11 cellular contexts compared by ENCODE assay signal in genomic region chr5:138603521-138603920, GRCh38. TPM values are rescaled to one million over a fixed set of nuclear protein-coding genes. Genes with fewer than 3 reads are reported as not detected.
A peak's percentile ranks its signal among the peaks of the same experiment; 100 is the strongest.
DNase-seq lines count a peak whose midpoint lies in the region; ATAC-seq, FAIRE-seq and TF ChIP-seq lines count a peak whose summit lies in the region.
"Had no signal": no experiment of that assay in that cellular context is flagged by ENCODE, and none has a peak within 500 bp of the region (broad histone marks: within the 10 kb centered on the region; RNA-seq: fewer than 3 reads in every experiment).

No MANE protein-coding gene starts in this region.

- no peak overlapping the region for H3K4me3 ChIP-seq in WERI-Rb-1 (ENCODE audit: low read depth, low read length)
- H3K4me3 ChIP-seq: PC-9 had no signal

- intact Hi-C loops in posterior vena cava (cut with DNase I): no loop called here

- H3K36me3 ChIP-seq in WERI-Rb-1: no peaks in the 10 kb centered on the region

- H3K9me3 ChIP-seq in WERI-Rb-1 (ENCODE audit: severe bottlenecking): no peaks in the 10 kb centered on the region

- FAIRE-seq in GM12891 (lab: Jason Lieb, UNC) (peak; percentile 47), frontal cortex (lab: Jason Lieb, UNC) (no peak)

- TF ChIP-seq POLR2A in GM12891 (IDR thresholded peaks at IDR 0.05; ENCODE audit: low read depth, low read length): no peak

- no peak for TF ChIP-seq CTCF in WERI-Rb-1 (IDR thresholded peaks at IDR 0.05; ENCODE audit: low read depth, low read length)

- no peak overlapping the region for H3K27ac ChIP-seq in WERI-Rb-1
- H3K27ac ChIP-seq: PC-9 had no signal

- no peak for DNase-seq in GM12891 (ENCODE audit: insufficient read length, low spot score)
- peak; percentile 96 for DNase-seq in myocyte (ENCODE audit: low read depth)
- no peak for DNase-seq in SK-N-DZ (ENCODE audit: low spot score)
- no peak for DNase-seq in WERI-Rb-1
- no peak for DNase-seq in posterior vena cava (ENCODE audit: low spot score)
- DNase-seq in frontal cortex (ENCODE audit: low spot score in 2 of 2): no peak
- DNase-seq: activated CD8-positive, alpha-beta memory T cell treated with anti-CD3 and anti-CD28 coated beads, Interleukin-2, amount 50 U/mL, for 4 hours; effector memory CD4-positive, alpha-beta T cell; PC-9 had no signal

- peak; percentile 48 for ATAC-seq in GM21381 (IDR thresholded peaks at IDR 0.05; ENCODE audit: unreplicated experiment)
- peak; percentile 57 for ATAC-seq in SK-N-SH treated with all-trans-retinoic acid at 6 μM for 48 hours

- no peaks in the 10 kb centered on the region for H3K27me3 ChIP-seq in WERI-Rb-1 (ENCODE audit: insufficient read depth, low read depth, severe bottlenecking)

TF ChIP-seq in GM12891, 5 proteins besides CTCF, POLR2A, EP300 and RAD21:
- TF ChIP-seq POU2F2 (IDR thresholded peaks at IDR 0.05; ENCODE audit: low read depth, low read length): no peak
- no peak for TF ChIP-seq SPI1 (IDR thresholded peaks at IDR 0.05; ENCODE audit: low read depth, low read length)
- TF ChIP-seq TAF1 (IDR thresholded peaks at IDR 0.05; ENCODE audit: low read depth, low read length): no peak
- TF ChIP-seq PAX5 (IDR thresholded peaks at IDR 0.05; ENCODE audit: insufficient read depth, low read length, severe bottlenecking): no peak
- no peak for TF ChIP-seq POLR2AphosphoS5 (IDR thresholded peaks at IDR 0.05; ENCODE audit: low read depth, low read length)

TF ChIP-seq in SK-N-SH treated with all-trans-retinoic acid at 6 μM for 48 hours, 23 proteins besides CTCF, POLR2A, EP300 and RAD21:
- TF ChIP-seq SNAI2 (CRISPR knock-in tag; IDR thresholded peaks at IDR 0.05) (no peak), TOX (CRISPR knock-in tag; IDR thresholded peaks at IDR 0.05; ENCODE audit: borderline replicate concordance) (no peak), ARNTL (CRISPR knock-in tag; IDR thresholded peaks at IDR 0.05; ENCODE audit: borderline replicate concordance, low read depth) (no peak), CSDC2 (CRISPR knock-in tag; IDR thresholded peaks at IDR 0.05) (no peak), GLIS3 (CRISPR knock-in tag; IDR thresholded peaks at IDR 0.05) (no peak)

RNA-seq across cellular contexts. Expression of gene HSPA9, which starts 28.3 kb away (rescaled TPM):
- polyA plus RNA-seq in GM12891 (2012; ENCODE audit: low read depth, missing spikeins): 181 TPM
- total RNA-seq in myocyte (534 and 535 TPM in 2 replicates), posterior vena cava (100 to 1,000 TPM; 141 to 160 TPM), frontal cortex (216 TPM)
- polyA plus RNA-seq in myocyte (2012): 249 TPM
- 706 and 861 TPM in 2 replicates for polyA plus RNA-seq in SK-N-DZ (2014; cell fraction: cytosol; rRNA removed)
- polyA plus RNA-seq in SK-N-DZ (2014; cell fraction: nucleus; rRNA removed): 392 and 549 TPM in 2 replicates
